In the genomic region with DNA sequence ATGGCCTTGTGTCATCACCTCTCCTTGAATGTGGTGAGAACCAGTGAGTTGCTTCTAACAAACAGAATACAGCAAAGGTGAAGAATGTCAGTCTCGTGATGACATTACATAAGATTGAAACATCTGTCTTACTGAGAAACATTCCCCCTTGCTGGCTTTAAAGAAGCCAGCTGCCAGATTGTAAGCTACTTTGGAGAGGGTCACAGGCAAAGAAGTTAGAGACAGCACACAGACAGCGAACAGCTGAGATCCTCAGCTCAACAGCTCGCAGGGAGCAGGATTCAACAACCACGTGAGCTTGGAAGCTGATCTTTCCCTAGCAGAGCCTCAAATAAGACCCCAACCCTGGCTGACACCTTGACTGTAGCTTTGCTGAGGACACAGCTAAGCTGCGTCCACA, we compare ENCODE assay signal across 28 cellular contexts.
DNase-seq lines count a peak whose midpoint lies in the region; ATAC-seq and TF ChIP-seq lines count a peak whose summit lies in the region.
"Had no signal": no experiment of that assay in that cellular context is flagged by ENCODE, and none has a peak within 500 bp of the region (broad histone marks: within the 10 kb centered on the region; RNA-seq: fewer than 3 reads in every experiment).

No MANE protein-coding gene starts in this region.

- WGBS in stomach, 5 donors = 45 to 63% (median 56%) methylated on average over 5 of the region's 5 CpGs
- 45% methylated on average over 5 of the region's 5 CpGs for WGBS in right cardiac atrium

- H3K4me1 ChIP-seq in stomach (no peaks in the 10 kb centered on the region), right cardiac atrium (ENCODE audit: control insufficient read depth, insufficient read depth, low read length) (no peaks in the 10 kb centered on the region)
- H3K4me1 ChIP-seq: body of pancreas, gastroesophageal sphincter, lower lobe of right lung, upper lobe of right lung had no signal

- H3K27me3 ChIP-seq in stomach (no peaks in the 10 kb centered on the region), right cardiac atrium (ENCODE audit: control insufficient read depth, insufficient read depth) (no peaks in the 10 kb centered on the region)
- H3K27me3 ChIP-seq: body of pancreas, gastroesophageal sphincter, neutrophil, upper lobe of right lung had no signal

- no peak for TF ChIP-seq EP300 in stomach (IDR thresholded peaks at IDR 0.05)

- ATAC-seq in HG03108 (IDR thresholded peaks at IDR 0.05; ENCODE audit: unreplicated experiment) (no peak), right cardiac atrium (no peak)
- ATAC-seq: activated naive CD8-positive, alpha-beta T cell treated with anti-CD3 and anti-CD28 coated beads, Interleukin-2, amount 50 U/mL, for 24 hours; body of pancreas; effector memory CD8-positive, alpha-beta T cell; esophagus mucosa; gastroesophageal sphincter; lower lobe of right lung; T-helper 17 cell; upper lobe of right lung had no signal

- H3K9me3 ChIP-seq in stomach (no peaks in the 10 kb centered on the region), right cardiac atrium (ENCODE audit: control insufficient read depth, low read length) (no peaks in the 10 kb centered on the region)
- H3K9me3 ChIP-seq: body of pancreas, gastroesophageal sphincter, lower lobe of right lung, neutrophil, upper lobe of right lung had no signal

- H3K27ac ChIP-seq in stomach (no peak overlapping the region), right cardiac atrium (ENCODE audit: low read length) (no peak overlapping the region)
- H3K27ac ChIP-seq: body of pancreas, gastroesophageal sphincter, lower lobe of right lung, neutrophil, skin epidermis, upper lobe of right lung had no signal

- H3K36me3 ChIP-seq in stomach = no peaks in the 10 kb centered on the region
- H3K36me3 ChIP-seq: gastroesophageal sphincter, lower lobe of right lung, neutrophil, upper lobe of right lung had no signal

- no peak for TF ChIP-seq POLR2A in stomach (IDR thresholded peaks at IDR 0.05)

- intact Hi-C loops in stomach (cut with DNase I; ENCODE audit: low total_unique reads) = no loop called here
- intact Hi-C loops in right cardiac atrium (cut with DNase I) = no loop called here

- TF ChIP-seq CTCF in stomach (IDR thresholded peaks at IDR 0.05) = no peak

- H3K4me3 ChIP-seq in stomach (no peak overlapping the region), right cardiac atrium (ENCODE audit: low read length) (no peak overlapping the region)
- H3K4me3 ChIP-seq: body of pancreas, gastroesophageal sphincter, lower lobe of right lung, skin epidermis, upper lobe of right lung had no signal

- DNase-seq in D341Med (ENCODE audit: low spot score) (peak; percentile 68), NCI-H2227 (lab: John Stamatoyannopoulos, UW; ENCODE audit: unreplicated experiment) (peak; percentile 27), amniotic epithelial cell (ENCODE audit: low read depth) (peak; percentile 11), left kidney (ENCODE audit: low read depth, low spot score) (peak; percentile 58), stomach (no peak), RPMI8226 (no peak), right cardiac atrium (no peak)
- DNase-seq: activated CD4-positive, alpha-beta T cell treated with anti-CD3 and anti-CD28 coated beads for 4 hours; activated gamma-delta T cell treated with Interleukin-2 at 50 U/mL for 16 hours; activated naive CD8-positive, alpha-beta T cell treated with anti-CD3 and anti-CD28 coated beads, Interleukin-2, amount 50 U/mL, for 24 hours; activated T-cell treated with anti-CD3 and anti-CD28 coated beads, Interleukin-2, amount 50 U/mL, for 24 hours; body of pancreas; DMS53; effector memory CD8-positive, alpha-beta T cell; GOT3; Karpas-422; lower lobe of right lung; NCI-H2029 treated with DMSO at 0.1 percent for 48 hours; NCI-H510A; stimulated activated CD4-positive, alpha-beta T cell treated with anti-CD3 and anti-CD28 coated beads, Interleukin-2, amount 100 ng/mL, for 24 hours; substantia nigra; T-helper 17 cell; upper lobe of right lung had no signal

Comparison
In these comparisons a context has a peak if more than half of its experiments do, and no peak if none do; other contexts are left out.
1. DNase-seq: peak in D341Med (single experiment), NCI-H2227 (single experiment), amniotic epithelial cell (single experiment) and left kidney (single experiment); none in stomach (single experiment), RPMI8226 (single experiment) and right cardiac atrium (0 of 3).